Comparison of ENCODE assay signal across 1 cellular context in genomic region chr6:138569970-138570715, GRCh38.
A peak's percentile ranks its signal among the peaks of the same experiment; 100 is the strongest.
TF ChIP-seq lines count a peak whose summit lies in the region.

No MANE protein-coding gene starts in this region.

TF ChIP-seq in HepG2, 621 proteins besides CTCF, POLR2A, EP300 and RAD21 (continued from another document and continues in another):
- TF ChIP-seq ZNF354B (CRISPR knock-in tag; IDR thresholded peaks at IDR 0.05): no peak
- no peak for TF ChIP-seq TEAD3 (CRISPR knock-in tag; optimal IDR thresholded peaks at IDR 0.05; ENCODE audit: borderline replicate concordance)
- no peak for TF ChIP-seq SETDB1 (CRISPR knock-in tag; IDR thresholded peaks at IDR 0.05; ENCODE audit: borderline replicate concordance)
- TF ChIP-seq EEA1 (CRISPR knock-in tag; IDR thresholded peaks at IDR 0.05; ENCODE audit: borderline replicate concordance): no peak
- no peak for TF ChIP-seq ZNF713 (CRISPR knock-in tag; IDR thresholded peaks at IDR 0.05)
- no peak for TF ChIP-seq SMYD3 (CRISPR knock-in tag; IDR thresholded peaks at IDR 0.05)
- TF ChIP-seq CERS6 (CRISPR knock-in tag; IDR thresholded peaks at IDR 0.05): no peak
- TF ChIP-seq CAMTA2 (CRISPR knock-in tag; IDR thresholded peaks at IDR 0.05; ENCODE audit: borderline replicate concordance): no peak
- TF ChIP-seq, protein P1, sequence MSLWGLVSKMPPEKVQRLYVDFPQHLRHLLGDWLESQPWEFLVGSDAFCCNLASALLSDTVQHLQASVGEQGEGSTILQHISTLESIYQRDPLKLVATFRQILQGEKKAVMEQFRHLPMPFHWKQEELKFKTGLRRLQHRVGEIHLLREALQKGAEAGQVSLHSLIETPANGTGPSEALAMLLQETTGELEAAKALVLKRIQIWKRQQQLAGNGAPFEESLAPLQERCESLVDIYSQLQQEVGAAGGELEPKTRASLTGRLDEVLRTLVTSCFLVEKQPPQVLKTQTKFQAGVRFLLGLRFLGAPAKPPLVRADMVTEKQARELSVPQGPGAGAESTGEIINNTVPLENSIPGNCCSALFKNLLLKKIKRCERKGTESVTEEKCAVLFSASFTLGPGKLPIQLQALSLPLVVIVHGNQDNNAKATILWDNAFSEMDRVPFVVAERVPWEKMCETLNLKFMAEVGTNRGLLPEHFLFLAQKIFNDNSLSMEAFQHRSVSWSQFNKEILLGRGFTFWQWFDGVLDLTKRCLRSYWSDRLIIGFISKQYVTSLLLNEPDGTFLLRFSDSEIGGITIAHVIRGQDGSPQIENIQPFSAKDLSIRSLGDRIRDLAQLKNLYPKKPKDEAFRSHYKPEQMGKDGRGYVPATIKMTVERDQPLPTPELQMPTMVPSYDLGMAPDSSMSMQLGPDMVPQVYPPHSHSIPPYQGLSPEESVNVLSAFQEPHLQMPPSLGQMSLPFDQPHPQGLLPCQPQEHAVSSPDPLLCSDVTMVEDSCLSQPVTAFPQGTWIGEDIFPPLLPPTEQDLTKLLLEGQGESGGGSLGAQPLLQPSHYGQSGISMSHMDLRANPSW (CRISPR knock-in tag; IDR thresholded peaks at IDR 0.05; ENCODE audit: borderline replicate concordance): no peak
- TF ChIP-seq, protein P2, sequence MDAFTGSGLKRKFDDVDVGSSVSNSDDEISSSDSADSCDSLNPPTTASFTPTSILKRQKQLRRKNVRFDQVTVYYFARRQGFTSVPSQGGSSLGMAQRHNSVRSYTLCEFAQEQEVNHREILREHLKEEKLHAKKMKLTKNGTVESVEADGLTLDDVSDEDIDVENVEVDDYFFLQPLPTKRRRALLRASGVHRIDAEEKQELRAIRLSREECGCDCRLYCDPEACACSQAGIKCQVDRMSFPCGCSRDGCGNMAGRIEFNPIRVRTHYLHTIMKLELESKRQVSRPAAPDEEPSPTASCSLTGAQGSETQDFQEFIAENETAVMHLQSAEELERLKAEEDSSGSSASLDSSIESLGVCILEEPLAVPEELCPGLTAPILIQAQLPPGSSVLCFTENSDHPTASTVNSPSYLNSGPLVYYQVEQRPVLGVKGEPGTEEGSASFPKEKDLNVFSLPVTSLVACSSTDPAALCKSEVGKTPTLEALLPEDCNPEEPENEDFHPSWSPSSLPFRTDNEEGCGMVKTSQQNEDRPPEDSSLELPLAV (CRISPR knock-in tag; conservative IDR thresholded peaks at IDR 0.05; ENCODE audit: low read depth): no peak
- no peak for TF ChIP-seq ZNF124 (CRISPR knock-in tag; IDR thresholded peaks at IDR 0.05)
- no peak for TF ChIP-seq KLF6 (CRISPR knock-in tag; IDR thresholded peaks at IDR 0.05)
- no peak for TF ChIP-seq ZNF552 (CRISPR knock-in tag; IDR thresholded peaks at IDR 0.05; ENCODE audit: borderline replicate concordance)
- no peak for TF ChIP-seq PRDM15 (CRISPR knock-in tag; IDR thresholded peaks at IDR 0.05)
- TF ChIP-seq THAP11 (CRISPR knock-in tag; IDR thresholded peaks at IDR 0.05): peak; percentile 44; the same call in 1 of the 2 replicates
- TF ChIP-seq MXI1 (IDR thresholded peaks at IDR 0.05; ENCODE audit: borderline replicate concordance, low read depth, low read length): no peak
- TF ChIP-seq PRDM4 (CRISPR knock-in tag; IDR thresholded peaks at IDR 0.05; ENCODE audit: borderline replicate concordance): no peak
- no peak for TF ChIP-seq SOX6 (IDR thresholded peaks at IDR 0.05)
- TF ChIP-seq SOX6 (CRISPR knock-in tag; IDR thresholded peaks at IDR 0.05): peak; percentile 62
- TF ChIP-seq SRF (IDR thresholded peaks at IDR 0.05; ENCODE audit: low read depth, low read length): no peak
- TF ChIP-seq ZC3H4 (CRISPR knock-in tag; IDR thresholded peaks at IDR 0.05; ENCODE audit: borderline replicate concordance): no peak
- TF ChIP-seq ZSCAN25 (CRISPR knock-in tag; IDR thresholded peaks at IDR 0.05): no peak
- TF ChIP-seq GZF1 (CRISPR knock-in tag; IDR thresholded peaks at IDR 0.05): no peak
- no peak for TF ChIP-seq ZNF441 (CRISPR knock-in tag; IDR thresholded peaks at IDR 0.05; ENCODE audit: borderline replicate concordance)
- no peak for TF ChIP-seq ZBTB44 (CRISPR knock-in tag; IDR thresholded peaks at IDR 0.05)
- TF ChIP-seq, protein P3, sequence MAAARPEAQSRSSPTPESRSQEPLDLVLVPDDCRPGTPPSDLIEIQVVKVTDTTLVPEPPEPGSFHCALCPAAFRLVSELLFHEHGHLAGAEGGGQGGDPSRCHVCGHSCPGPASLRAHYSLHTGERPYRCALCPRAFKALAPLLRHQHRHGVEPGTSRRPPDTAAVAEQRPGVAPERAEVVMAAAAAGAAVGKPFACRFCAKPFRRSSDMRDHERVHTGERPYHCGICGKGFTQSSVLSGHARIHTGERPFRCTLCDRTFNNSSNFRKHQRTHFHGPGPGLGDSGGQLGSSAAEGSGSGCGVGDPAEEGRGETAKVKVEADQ (CRISPR knock-in tag; IDR thresholded peaks at IDR 0.05; ENCODE audit: borderline replicate concordance): no peak
- TF ChIP-seq NFKB2 (CRISPR knock-in tag; IDR thresholded peaks at IDR 0.05; ENCODE audit: borderline replicate concordance): no peak
- no peak for TF ChIP-seq ZNF207 (IDR thresholded peaks at IDR 0.05; ENCODE audit: borderline replicate concordance)
- TF ChIP-seq NCOA1 (CRISPR knock-in tag; IDR thresholded peaks at IDR 0.05): no peak
- TF ChIP-seq PTBP1 (IDR thresholded peaks at IDR 0.05; ENCODE audit: low read depth, low read length, poor library complexity, severe bottlenecking): no peak
- TF ChIP-seq ZFAT (CRISPR knock-in tag; conservative IDR thresholded peaks at IDR 0.05): no peak
- no peak for TF ChIP-seq BRCA1 (CRISPR knock-in tag; IDR thresholded peaks at IDR 0.05)
- TF ChIP-seq TAF15 (IDR thresholded peaks at IDR 0.05; ENCODE audit: low read depth, low read length, poor library complexity, severe bottlenecking): no peak
- no peak for TF ChIP-seq NR2F1 (CRISPR knock-in tag; IDR thresholded peaks at IDR 0.05)
- no peak for TF ChIP-seq HMGXB3 (CRISPR knock-in tag; IDR thresholded peaks at IDR 0.05; ENCODE audit: borderline replicate concordance)
- no peak for TF ChIP-seq SMAD9 (CRISPR knock-in tag; IDR thresholded peaks at IDR 0.05)
- no peak for TF ChIP-seq ZNF530 (CRISPR knock-in tag; IDR thresholded peaks at IDR 0.05; ENCODE audit: low read depth)
- TF ChIP-seq MAFG (CRISPR knock-in tag; IDR thresholded peaks at IDR 0.05): no peak
- TF ChIP-seq RORA (CRISPR knock-in tag; IDR thresholded peaks at IDR 0.05): no peak
